ENCODE assay signal across 1 cellular context in genomic region chr2:15352363-15352762, GRCh38.
TF ChIP-seq lines count a peak whose summit lies in the region.

No MANE protein-coding gene starts in this region.

TF ChIP-seq in K562, 482 proteins besides CTCF, POLR2A, EP300 and RAD21 (continued from another document):
- peak; percentile 83 for TF ChIP-seq NFIX (CRISPR knock-in tag; IDR thresholded peaks at IDR 0.05; ENCODE audit: low read depth)
